In genomic region chr1:72780212-72780611, GRCh38 we compare ENCODE assay signal across 29 cellular contexts.
"Had no signal": no experiment of that assay in that cellular context is flagged by ENCODE, and none has a peak within 500 bp of the region (broad histone marks: within the 10 kb centered on the region; RNA-seq: fewer than 3 reads in every experiment).

No MANE protein-coding gene starts in this region.

- H3K27me3 ChIP-seq: ascending aorta, cardiac muscle cell had no signal

- H3K27ac ChIP-seq: ascending aorta, cardiac muscle cell, VCaP had no signal

- H3K4me3 ChIP-seq: ascending aorta, cardiac muscle cell had no signal

- H3K36me3 ChIP-seq: ascending aorta, cardiac muscle cell had no signal

- DNase-seq: activated B cell treated with CpG ODN at 0.5 μM for 24 hours; activated CD4-positive, alpha-beta memory T cell treated with anti-CD3 and anti-CD28 coated beads for 36 hours; activated CD4-positive, alpha-beta T cell treated with anti-CD3 and anti-CD28 coated beads for 4 hours; activated CD4-positive, alpha-beta T cell treated with anti-CD3 and anti-CD28 coated beads, Interleukin-2, amount 10 ng/mL, durations not matched to agents 24 days and 14 days; activated CD4-positive, alpha-beta T cell treated with anti-CD3 and anti-CD28 coated beads, Interleukin-2, amount 50 U/mL, for 1 hour; activated CD4-positive, alpha-beta T cell treated with anti-CD3 and anti-CD28 coated beads, Interleukin-2, amount 50 U/mL, for 4 hours; activated CD4-positive, CD25-positive, alpha-beta regulatory T cell treated with anti-CD3 and anti-CD28 coated beads, Interleukin-2, amount 50 U/mL, for 72 hours; activated CD8-positive, alpha-beta memory T cell treated with anti-CD3 and anti-CD28 coated beads, Interleukin-2, amount 50 U/mL, for 4 hours; activated CD8-positive, alpha-beta T cell treated with anti-CD3 and anti-CD28 coated beads for 36 hours; activated effector memory CD4-positive, alpha-beta T cell treated with anti-CD3 and anti-CD28 coated beads, Interleukin-2, amount 50 U/mL, for 16 hours; activated gamma-delta T cell treated with Interleukin-2 at 50 U/mL for 16 hours; activated naive CD4-positive, alpha-beta T cell; activated naive CD4-positive, alpha-beta T cell treated with anti-CD3 and anti-CD28 coated beads for 36 hours; activated naive CD4-positive, alpha-beta T cell treated with anti-CD3 and anti-CD28 coated beads, Interleukin-2, amount 50 U/mL, for 16 hours; activated naive CD8-positive, alpha-beta T cell treated with anti-CD3 and anti-CD28 coated beads for 36 hours; activated T-cell treated with anti-CD3 and anti-CD28 coated beads for 4 hours; activated T-cell treated with anti-CD3 and anti-CD28 coated beads, Interleukin-2, amount 50 U/mL, for 1 hour; activated T-cell treated with anti-CD3 and anti-CD28 coated beads, Interleukin-2, amount 50 U/mL, for 4 hours; activated T-cell treated with anti-CD3 and anti-CD28 coated beads, Interleukin-2, amount 50 U/mL, for 72 hours; amygdala; anterior cingulate cortex; caudate nucleus; cerebellar nuclear complex; T-helper 1 cell; T-helper 2 cell; T-helper 9 cell had no signal
